ENCODE assay signal across 19 cellular contexts in the genomic region with DNA sequence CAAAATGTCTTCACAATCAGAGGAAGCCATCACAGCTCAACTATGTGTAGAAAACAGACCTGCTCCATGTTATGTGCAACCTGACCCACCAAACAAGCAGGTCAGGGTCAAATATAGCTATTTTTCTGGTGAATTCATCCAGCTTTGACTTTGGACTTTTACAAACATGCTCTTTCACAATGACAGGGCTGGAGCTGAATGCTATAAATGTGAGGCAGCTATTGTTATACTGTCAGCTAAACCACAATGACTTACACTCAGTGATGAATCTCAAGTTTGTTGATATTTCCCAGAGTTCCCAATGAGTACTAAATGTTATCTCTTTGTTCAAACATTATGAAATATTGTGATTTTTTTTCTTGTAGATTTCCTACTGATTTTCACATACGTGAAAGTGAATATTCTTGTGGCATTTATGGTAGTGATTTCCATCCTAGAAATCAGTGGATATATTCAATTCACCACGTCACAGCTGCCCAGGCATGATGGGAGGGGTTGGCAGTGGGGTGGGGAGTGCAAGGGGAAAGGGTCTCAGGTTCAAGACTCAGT. TPM values are rescaled to one million over a fixed set of nuclear protein-coding genes. Genes with fewer than 3 reads are reported as not detected.
DNase-seq lines count a peak whose midpoint lies in the region; ATAC-seq and TF ChIP-seq lines count a peak whose summit lies in the region.
"Had no signal": no experiment of that assay in that cellular context is flagged by ENCODE, and none has a peak within 500 bp of the region (broad histone marks: within the 10 kb centered on the region; RNA-seq: fewer than 3 reads in every experiment).

No MANE protein-coding gene starts in this region.

- H3K4me3 Mint-ChIP-seq in CD4-positive, alpha-beta T cell: no peak overlapping the region
- H3K4me3 Mint-ChIP-seq: naive thymus-derived CD4-positive, alpha-beta T cell had no signal

- intact Hi-C loops in body of pancreas (cut with DNase I): no loop called here
- intact Hi-C loops in CD4-positive, alpha-beta T cell (cut with DNase I, micrococcal nuclease): no loop called here

- no peaks in the 10 kb centered on the region for H3K36me3 ChIP-seq in body of pancreas (replicated peaks in 1 of 2; ENCODE audit: insufficient read depth in 1 of 2, low read depth in 2 of 2)
- H3K36me3 ChIP-seq: uterus had no signal

- no peak overlapping the region for H3K4me3 ChIP-seq in body of pancreas
- H3K4me3 ChIP-seq: smooth muscle cell, uterus had no signal

- H3K27ac Mint-ChIP-seq in CD4-positive, alpha-beta T cell: no peak overlapping the region
- H3K27ac Mint-ChIP-seq: naive thymus-derived CD4-positive, alpha-beta T cell had no signal

- H3K27me3 Mint-ChIP-seq in CD4-positive, alpha-beta T cell: peaks cover 43% of the 10 kb centered on the region

- no peak for TF ChIP-seq POLR2A in body of pancreas (IDR thresholded peaks at IDR 0.05)

- no peaks in the 10 kb centered on the region for H3K36me3 Mint-ChIP-seq in CD4-positive, alpha-beta T cell (ENCODE audit: low read depth)

- DNase-seq in HuH-7 (ENCODE audit: low spot score) (peak; percentile 62), body of pancreas (no peak), iris pigment epithelial cell (ENCODE audit: low read depth) (peak; percentile 12), superior temporal gyrus (ENCODE audit: extremely low spot score) (peak; percentile 22), NCI-H1105 (lab: John Stamatoyannopoulos, UW) (no peak)
- no peak for DNase-seq in CD4-positive, alpha-beta T cell
- DNase-seq: activated CD4-positive, alpha-beta T cell treated with anti-CD3 and anti-CD28 coated beads, Interleukin-2, amount 50 U/mL, for 4 hours; activated T-cell treated with anti-CD3 and anti-CD28 coated beads for 4 hours; naive thymus-derived CD4-positive, alpha-beta T cell; NCI-H510A treated with DMSO at 0.1 percent for 48 hours; Right ventricle myocardium superior; stimulated activated CD4-positive, alpha-beta T cell treated with anti-CD3 and anti-CD28 coated beads, Interleukin-4, amount 100 ng/mL, for 4 hours; uterus had no signal

- POLR2A ChIA-PET in CD4-positive, alpha-beta T cell (lab: Charles Lee): no interaction called here

- TF ChIP-seq CTCF in body of pancreas (IDR thresholded peaks at IDR 0.05): no peak
- no peak for TF ChIP-seq CTCF in CD4-positive, alpha-beta T cell (IDR thresholded peaks at IDR 0.05)

- peaks cover under 1% of the 10 kb centered on the region for H3K4me1 ChIP-seq in body of pancreas
- H3K4me1 ChIP-seq: uterus had no signal

- H3K9me3 Mint-ChIP-seq in CD4-positive, alpha-beta T cell: no peaks in the 10 kb centered on the region

- WGBS in body of pancreas, 2 donors: 15 to 30% methylated on average over 2 of the region's 2 CpGs

- no peaks in the 10 kb centered on the region for H3K4me1 Mint-ChIP-seq in CD4-positive, alpha-beta T cell (ENCODE audit: low read depth)
- H3K4me1 Mint-ChIP-seq: naive thymus-derived CD4-positive, alpha-beta T cell had no signal

- ATAC-seq in body of pancreas: peak; percentile 12
- no peak for ATAC-seq in HG02571 (IDR thresholded peaks at IDR 0.05; ENCODE audit: unreplicated experiment)
- ATAC-seq in CD4-positive, alpha-beta T cell (ENCODE audit: poor library complexity): no peak
- ATAC-seq: naive thymus-derived CD4-positive, alpha-beta T cell had no signal

- CTCF ChIA-PET in CD4-positive, alpha-beta T cell (lab: Charles Lee): interaction anchor here (1.0 kb wide), 1 partner anchor 13 kb away, joined by 4 read pairs; no protein-coding TSS in a partner anchor

- peak overlapping the region in 2 of 4 donors; percentile 18 to 55 for H3K27ac ChIP-seq in body of pancreas
- no peak overlapping the region for H3K27ac ChIP-seq in CD4-positive, alpha-beta T cell (ENCODE audit: low read depth, low read length)
- H3K27ac ChIP-seq: uterus had no signal

- H3K9me3 ChIP-seq in body of pancreas: no peaks in the 10 kb centered on the region
- no peaks in the 10 kb centered on the region for H3K9me3 ChIP-seq in CD4-positive, alpha-beta T cell (ENCODE audit: control insufficient read depth, low read length)
- H3K9me3 ChIP-seq: uterus had no signal

- no peaks in the 10 kb centered on the region for H3K27me3 ChIP-seq in body of pancreas
- H3K27me3 ChIP-seq in CD4-positive, alpha-beta T cell (ENCODE audit: control insufficient read depth, insufficient read depth, low read length): peaks cover 27% of the 10 kb centered on the region
- H3K27me3 ChIP-seq: uterus had no signal

RNA-seq across cellular contexts. Expression of gene ITIH2, which starts 2.5 kb away (rescaled TPM):
- not detected for total RNA-seq in body of pancreas
- not detected for total RNA-seq in CD4-positive, alpha-beta T cell
- total RNA-seq: lung microvascular endothelial cell; naive thymus-derived CD4-positive, alpha-beta T cell; posterior vena cava; Right ventricle myocardium superior; subcutaneous adipose tissue; T-helper 1 cell treated with Interleukin-12 subunit alpha and Interleukin-12 subunit beta and Interleukin-4 antibody, amounts not matched to agents 30 ng/mL and 1 ng/mL, for 36 hours had no signal

RNA-seq across cellular contexts. Expression of gene ITIH5, which starts 33.9 kb away (rescaled TPM):
- total RNA-seq in body of pancreas: 1 to 10 TPM; 8.6 to 9.9 TPM
- not detected for total RNA-seq in CD4-positive, alpha-beta T cell
- total RNA-seq: naive thymus-derived CD4-positive, alpha-beta T cell; T-helper 1 cell treated with Interleukin-12 subunit alpha and Interleukin-12 subunit beta and Interleukin-4 antibody, amounts not matched to agents 30 ng/mL and 1 ng/mL, for 36 hours had no signal

Comparison
In these comparisons a context has a peak if more than half of its experiments do, and no peak if none do; other contexts are left out.
1. DNase-seq: peak in HuH-7 (single experiment), iris pigment epithelial cell (single experiment) and superior temporal gyrus (single experiment); none in body of pancreas (0 of 4), CD4-positive, alpha-beta T cell (0 of 10) and NCI-H1105 (single experiment).
2. RNA of gene ITIH5, which starts 33.9 kb away (total RNA-seq): 8.6 to 9.9 TPM in body of pancreas; not detected in CD4-positive, alpha-beta T cell; every median in the first group is over 4 times any median in the second.